ENCODE assay signal across 21 cellular contexts in genomic region chr4:7451434-7451789, GRCh38. TPM values are rescaled to one million over a fixed set of nuclear protein-coding genes. Genes with fewer than 3 reads are reported as not detected.
DNase-seq lines count a peak whose midpoint lies in the region; ATAC-seq, FAIRE-seq and TF ChIP-seq lines count a peak whose summit lies in the region.
"Had no signal": no experiment of that assay in that cellular context is flagged by ENCODE, and none has a peak within 500 bp of the region (broad histone marks: within the 10 kb centered on the region; RNA-seq: fewer than 3 reads in every experiment).

No MANE protein-coding gene starts in this region.

- H3K36me3 ChIP-seq in Panc1 (ENCODE audit: control insufficient read depth, insufficient read depth, low read length) = no peaks in the 10 kb centered on the region
- no peaks in the 10 kb centered on the region for H3K36me3 ChIP-seq in upper lobe of left lung
- no peaks in the 10 kb centered on the region for H3K36me3 ChIP-seq in mucosa of descending colon (ENCODE audit: low read depth)
- H3K36me3 ChIP-seq: BE2C, HAP-1 had no signal

- H3K4me3 ChIP-seq in Panc1 (ENCODE audit: low read depth in 2 of 2, low read length in 2 of 2) (no peak overlapping the region), upper lobe of left lung (no peak overlapping the region), mucosa of descending colon (no peak overlapping the region)
- H3K4me3 ChIP-seq: GM23248, HAP-1 had no signal

- POLR2A ChIA-PET in Panc1 (lab: Charles Lee) = no interaction called here

- intact Hi-C loops in Panc1 (cut with micrococcal nuclease; ENCODE audit: unreplicated experiment) (no loop called here), sciatic nerve (cut with DNase I) (no loop called here), mucosa of descending colon (cut with DNase I, micrococcal nuclease) (no loop called here)

- H3K9me3 ChIP-seq in Panc1 (ENCODE audit: control insufficient read depth, insufficient read depth, low read depth, low read length) (no peaks in the 10 kb centered on the region), upper lobe of left lung (no peaks in the 10 kb centered on the region), mucosa of descending colon (no peaks in the 10 kb centered on the region)
- H3K9me3 ChIP-seq: BE2C, Caco-2, HAP-1 had no signal

- H3K4me1 ChIP-seq in Panc1 (ENCODE audit: control insufficient read depth, insufficient read depth, low read length) (no peaks in the 10 kb centered on the region), foreskin keratinocyte (no peaks in the 10 kb centered on the region), upper lobe of left lung (no peaks in the 10 kb centered on the region), mucosa of descending colon (ENCODE audit: low read depth) (no peaks in the 10 kb centered on the region)
- H3K4me1 ChIP-seq: BE2C, Caco-2, HAP-1 had no signal

- CTCF ChIA-PET in Panc1 (lab: Charles Lee) = no interaction called here

- BruUV-seq in Panc1 (replicated peaks; lab: Mats Ljungman, UMichigan) = no TSS peak

- 64 to 67% methylated on average over 1 to 2 of the region's 2 CpGs for WGBS in upper lobe of left lung, 2 donors

- H3K27me3 ChIP-seq in Panc1 (ENCODE audit: control insufficient read depth, insufficient read depth, low read length) (no peaks in the 10 kb centered on the region), foreskin keratinocyte (no peaks in the 10 kb centered on the region), upper lobe of left lung (no peaks in the 10 kb centered on the region)
- H3K27me3 ChIP-seq: BE2C had no signal

- TF ChIP-seq CTCF in Panc1 (IDR thresholded peaks at IDR 0.05) (no peak), foreskin keratinocyte (conservative IDR thresholded peaks at IDR 0.05) (no peak), upper lobe of left lung (IDR thresholded peaks at IDR 0.05) (no peak), mucosa of descending colon (IDR thresholded peaks at IDR 0.05) (no peak)

- in situ Hi-C loops in Panc1 (cut with HindIII; ENCODE audit: low pct_unique_long_range_greater_than_20kb, low sequenced_read_pairs) = no loop called here

- no peak for TF ChIP-seq EP300 in upper lobe of left lung (IDR thresholded peaks at IDR 0.05)

- H3K27ac ChIP-seq in Panc1 (ENCODE audit: low read length) = no peak overlapping the region
- H3K27ac ChIP-seq in foreskin keratinocyte = no peak overlapping the region
- H3K27ac ChIP-seq in upper lobe of left lung = no peak overlapping the region
- H3K27ac ChIP-seq: C4-2B, GM23248 had no signal

- ATAC-seq in Panc1 (0 out of 2 replicates have a peak, but pooled peaks have one; percentile 34), foreskin keratinocyte (peak; percentile 12), sciatic nerve (peak; percentile 31), upper lobe of left lung (ENCODE audit: low FRiP score in 2 of 2) (peak; percentile 36 to 52), mucosa of descending colon (no peak)

- TF ChIP-seq POLR2A in upper lobe of left lung (IDR thresholded peaks at IDR 0.05) = no peak

- no peak for DNase-seq in Panc1 (ENCODE audit: low read depth, low spot score)
- no peak for DNase-seq in foreskin keratinocyte
- no peak for DNase-seq in sciatic nerve (ENCODE audit: low spot score)
- peak in 1 of 2 donors; percentile 30 for DNase-seq in upper lobe of left lung
- no peak for DNase-seq in GM19240 (ENCODE audit: insufficient read length, low spot score)
- DNase-seq in RCC 7860 (ENCODE audit: low spot score) = no peak
- no peak for DNase-seq in stimulated activated naive CD4-positive, alpha-beta T cell (lab: John Stamatoyannopoulos, UW)
- no peak for DNase-seq in mucosa of descending colon
- DNase-seq: ACHN; BE2C; Caco-2; CD4-positive, alpha-beta T cell; GM23248 had no signal

- FAIRE-seq in RCC 7860 (lab: Jason Lieb, UNC) = no peak
- FAIRE-seq: A204.1, D721Med, G401.6, GM12891 had no signal

RNA-seq across cellular contexts. Expression of gene PSAPL1, which starts 16.7 kb away (rescaled TPM):
- total RNA-seq in Panc1 (2021; ENCODE audit: unreplicated experiment) = not detected
- not detected for polyA plus RNA-seq in Panc1 (2012; ENCODE audit: insufficient read length)
- total RNA-seq in foreskin keratinocyte = not detected in 2 replicates
- polyA plus RNA-seq in foreskin keratinocyte = 0.01 TPM in 1 of 2 replicates, not detected in the other
- total RNA-seq in sciatic nerve = 0.09 TPM
- total RNA-seq in upper lobe of left lung = under 1 TPM in 3 of 6 donors, not detected in 3; 0.20 to 0.61 (median 0.31) TPM
- not detected for total RNA-seq in mucosa of descending colon
- total RNA-seq: CD4-positive, alpha-beta T cell; GM23248; H4; HT-29 had no signal
- polyA plus RNA-seq: GM23248 had no signal
